1 cellular context compared by ENCODE assay signal in the genomic region with DNA sequence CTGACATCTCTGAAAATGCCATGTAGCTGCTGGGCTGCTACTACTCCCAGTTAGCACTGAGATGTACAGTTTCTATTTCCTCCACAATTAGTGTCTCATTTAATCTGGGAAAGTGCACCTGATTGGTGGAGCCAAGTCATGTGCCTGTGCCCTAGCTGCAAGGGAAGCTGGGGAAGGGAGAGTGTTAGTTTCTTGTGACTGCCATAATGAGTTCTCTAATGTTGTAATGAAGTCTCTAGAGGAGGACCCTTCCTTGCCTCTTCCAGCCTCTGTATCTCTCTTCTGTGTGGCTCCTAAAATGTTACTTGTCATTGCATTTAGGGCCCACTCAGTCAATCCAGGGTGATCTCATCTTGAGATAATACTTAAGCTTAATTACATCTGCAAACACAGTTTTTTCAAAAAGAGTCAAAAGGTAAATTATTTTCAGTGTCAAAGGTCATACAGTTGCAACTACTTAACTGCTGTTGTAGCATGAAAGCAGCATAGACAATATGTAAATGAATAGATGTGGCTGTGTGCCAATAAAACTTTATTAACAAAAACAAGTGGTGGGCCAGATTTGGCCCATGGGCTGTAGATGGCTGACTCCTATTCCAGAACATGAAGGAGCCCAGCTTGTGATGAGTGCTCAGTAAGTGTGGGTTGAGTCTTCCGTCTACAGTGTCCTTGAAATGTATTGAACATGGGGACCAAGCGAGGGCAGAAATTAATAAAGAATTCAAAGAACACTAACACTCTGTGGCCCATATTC.
A peak's percentile ranks its signal among the peaks of the same experiment; 100 is the strongest.
TF ChIP-seq lines count a peak whose summit lies in the region.

No MANE protein-coding gene starts in this region.

TF ChIP-seq in GM12878, 131 proteins besides CTCF, POLR2A, EP300 and RAD21:
- TF ChIP-seq JUND (IDR thresholded peaks at IDR 0.05; ENCODE audit: low read depth, low read length) = no peak
- TF ChIP-seq, protein P1, sequence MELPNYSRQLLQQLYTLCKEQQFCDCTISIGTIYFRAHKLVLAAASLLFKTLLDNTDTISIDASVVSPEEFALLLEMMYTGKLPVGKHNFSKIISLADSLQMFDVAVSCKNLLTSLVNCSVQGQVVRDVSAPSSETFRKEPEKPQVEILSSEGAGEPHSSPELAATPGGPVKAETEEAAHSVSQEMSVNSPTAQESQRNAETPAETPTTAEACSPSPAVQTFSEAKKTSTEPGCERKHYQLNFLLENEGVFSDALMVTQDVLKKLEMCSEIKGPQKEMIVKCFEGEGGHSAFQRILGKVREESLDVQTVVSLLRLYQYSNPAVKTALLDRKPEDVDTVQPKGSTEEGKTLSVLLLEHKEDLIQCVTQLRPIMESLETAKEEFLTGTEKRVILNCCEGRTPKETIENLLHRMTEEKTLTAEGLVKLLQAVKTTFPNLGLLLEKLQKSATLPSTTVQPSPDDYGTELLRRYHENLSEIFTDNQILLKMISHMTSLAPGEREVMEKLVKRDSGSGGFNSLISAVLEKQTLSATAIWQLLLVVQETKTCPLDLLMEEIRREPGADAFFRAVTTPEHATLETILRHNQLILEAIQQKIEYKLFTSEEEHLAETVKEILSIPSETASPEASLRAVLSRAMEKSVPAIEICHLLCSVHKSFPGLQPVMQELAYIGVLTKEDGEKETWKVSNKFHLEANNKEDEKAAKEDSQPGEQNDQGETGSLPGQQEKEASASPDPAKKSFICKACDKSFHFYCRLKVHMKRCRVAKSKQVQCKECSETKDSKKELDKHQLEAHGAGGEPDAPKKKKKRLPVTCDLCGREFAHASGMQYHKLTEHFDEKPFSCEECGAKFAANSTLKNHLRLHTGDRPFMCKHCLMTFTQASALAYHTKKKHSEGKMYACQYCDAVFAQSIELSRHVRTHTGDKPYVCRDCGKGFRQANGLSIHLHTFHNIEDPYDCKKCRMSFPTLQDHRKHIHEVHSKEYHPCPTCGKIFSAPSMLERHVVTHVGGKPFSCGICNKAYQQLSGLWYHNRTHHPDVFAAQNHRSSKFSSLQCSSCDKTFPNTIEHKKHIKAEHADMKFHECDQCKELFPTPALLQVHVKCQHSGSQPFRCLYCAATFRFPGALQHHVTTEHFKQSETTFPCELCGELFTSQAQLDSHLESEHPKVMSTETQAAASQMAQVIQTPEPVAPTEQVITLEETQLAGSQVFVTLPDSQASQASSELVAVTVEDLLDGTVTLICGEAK (IDR thresholded peaks at IDR 0.05; ENCODE audit: borderline replicate concordance) = peak; percentile 72
